ENCODE assay signal across 1 cellular context in the genomic region with DNA sequence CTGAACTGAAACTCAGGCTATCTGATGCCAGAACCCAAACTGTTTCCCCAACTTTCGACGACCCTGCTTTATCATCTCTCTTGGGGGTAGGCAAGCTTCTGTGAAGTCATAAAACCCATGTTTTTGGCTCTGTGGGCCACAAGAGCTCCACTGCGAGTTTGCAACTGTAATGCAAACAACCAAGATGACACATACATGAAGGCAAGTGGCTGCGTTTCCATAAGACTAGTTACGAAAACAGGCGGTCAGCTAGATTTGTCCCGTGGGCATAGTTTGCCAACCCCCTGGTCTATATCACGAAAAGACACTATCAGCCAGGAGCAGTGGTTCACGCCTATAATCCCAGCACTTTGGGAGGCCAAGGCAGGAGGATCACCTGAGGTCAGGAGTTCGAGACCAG.
TF ChIP-seq lines count a peak whose summit lies in the region.

No MANE protein-coding gene starts in this region.

TF ChIP-seq in IMR-90, 13 proteins besides CTCF, POLR2A, EP300 and RAD21:
- 0 out of 2 replicates have a peak, but pooled peaks have one; percentile 29 for TF ChIP-seq CEBPB (IDR thresholded peaks at IDR 0.05; ENCODE audit: low read depth, low read length)
- no peak for TF ChIP-seq MAFK (IDR thresholded peaks at IDR 0.05; ENCODE audit: low read depth, low read length)
- no peak for TF ChIP-seq NFE2L2 (IDR thresholded peaks at IDR 0.05; ENCODE audit: low read depth, low read length)
- no peak for TF ChIP-seq BHLHE40 (IDR thresholded peaks at IDR 0.05; ENCODE audit: low read depth, low read length)
